In the genomic region with DNA sequence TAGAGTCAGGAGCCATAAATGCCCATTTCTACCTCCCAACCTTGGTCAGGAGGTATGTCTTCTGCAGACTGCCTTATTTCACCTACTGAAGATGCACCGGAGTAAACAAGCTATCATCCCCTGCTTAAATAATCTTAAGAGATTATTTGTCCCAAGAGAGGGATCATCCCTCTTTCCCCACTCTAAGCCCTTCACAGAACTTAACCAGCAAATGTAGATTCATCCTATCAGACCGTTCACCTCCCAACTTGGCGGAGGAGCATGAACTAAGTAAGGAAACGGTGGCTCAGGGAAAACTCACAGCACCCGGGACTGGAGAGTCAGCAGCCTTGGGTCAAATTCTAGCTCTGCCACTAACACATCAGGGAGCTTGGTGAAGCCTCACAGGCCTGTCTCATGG, we compare ENCODE assay signal across 18 cellular contexts.
"Had no signal": no experiment of that assay in that cellular context is flagged by ENCODE, and none has a peak within 500 bp of the region (broad histone marks: within the 10 kb centered on the region; RNA-seq: fewer than 3 reads in every experiment).

No MANE protein-coding gene starts in this region.

- H3K4me3 Mint-ChIP-seq: activated naive CD4-positive, alpha-beta T cell treated with anti-CD3 and anti-CD28 coated beads, Interleukin-2, amount 10 ng/mL, durations not matched to agents 7 days and 5 days; naive thymus-derived CD8-positive, alpha-beta T cell had no signal

- DNase-seq: activated CD4-positive, alpha-beta T cell treated with anti-CD3 and anti-CD28 coated beads, Interleukin-2, amount 50 U/mL, for 4 hours; activated effector memory CD4-positive, alpha-beta T cell treated with Interleukin-2 at 50 U/mL for 16 hours; activated naive CD4-positive, alpha-beta T cell treated with anti-CD3 and anti-CD28 coated beads, Interleukin-2, amount 10 ng/mL, durations not matched to agents 7 days and 5 days; activated T-cell treated with anti-CD3 and anti-CD28 coated beads, Interleukin-2, amount 50 U/mL, for 1 hour; cerebellar nuclear complex; effector CD8-positive, alpha-beta T cell; hypothalamus; lower lobe of right lung; naive thymus-derived CD8-positive, alpha-beta T cell; right lobe of liver; small intestine; stimulated activated CD4-positive, alpha-beta T cell treated with anti-CD3 and anti-CD28 coated beads, Interleukin-15, amount 100 ng/mL, for 24 hours; stimulated activated CD4-positive, alpha-beta T cell treated with anti-CD3 and anti-CD28 coated beads, Interleukin-2, amount 100 ng/mL, for 48 hours; stomach; T-helper 1 cell; T1000; trophoblast cell had no signal

- H3K9me3 Mint-ChIP-seq: activated naive CD4-positive, alpha-beta T cell treated with anti-CD3 and anti-CD28 coated beads, Interleukin-2, amount 10 ng/mL, durations not matched to agents 7 days and 5 days; naive thymus-derived CD8-positive, alpha-beta T cell had no signal

- H3K27me3 Mint-ChIP-seq: activated naive CD4-positive, alpha-beta T cell treated with anti-CD3 and anti-CD28 coated beads, Interleukin-2, amount 10 ng/mL, durations not matched to agents 7 days and 5 days; naive thymus-derived CD8-positive, alpha-beta T cell had no signal

- ATAC-seq: activated CD4-positive, CD25-positive, alpha-beta regulatory T cell treated with anti-CD3 and anti-CD28 coated beads, Interleukin-2, amount 50 U/mL, for 24 hours; lower lobe of right lung; naive thymus-derived CD8-positive, alpha-beta T cell; right lobe of liver had no signal
